24 cellular contexts compared by ENCODE assay signal in the genomic region with DNA sequence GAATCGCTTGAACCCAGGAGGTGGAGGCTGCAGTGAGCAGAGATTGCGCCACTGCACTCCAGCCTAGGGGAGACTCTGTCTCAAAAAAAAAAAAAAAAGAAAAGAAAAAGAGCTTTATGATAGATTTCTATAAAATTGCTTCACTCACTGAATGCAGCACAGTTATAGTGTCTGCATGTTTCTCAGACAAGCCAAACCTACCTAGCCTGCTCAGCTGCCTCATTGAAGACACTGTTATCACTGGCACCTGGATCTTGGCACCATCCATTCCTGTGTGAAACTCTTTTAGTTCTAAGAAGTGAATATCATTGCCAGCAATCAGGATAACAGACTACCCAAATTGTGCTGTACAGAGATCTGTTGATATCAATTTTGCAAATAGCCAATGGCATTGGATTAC. TPM values are rescaled to one million over a fixed set of nuclear protein-coding genes. Genes with fewer than 3 reads are reported as not detected.
A peak's percentile ranks its signal among the peaks of the same experiment; 100 is the strongest.
DNase-seq lines count a peak whose midpoint lies in the region; FAIRE-seq and TF ChIP-seq lines count a peak whose summit lies in the region.
"Had no signal": no experiment of that assay in that cellular context is flagged by ENCODE, and none has a peak within 500 bp of the region (broad histone marks: within the 10 kb centered on the region; RNA-seq: fewer than 3 reads in every experiment).

No MANE protein-coding gene starts in this region.

- H3K4me3 Mint-ChIP-seq in activated CD4-positive, alpha-beta T cell treated with anti-CD3 and anti-CD28 coated beads, Interleukin-2, amount 10 ng/mL, durations not matched to agents 24 days and 14 days: no peak overlapping the region
- H3K4me3 Mint-ChIP-seq in activated T-helper 1 cell treated with anti-CD3 and anti-CD28 coated beads, Interleukin-12 subunit alpha, Interleukin-12 subunit beta, Interleukin-2, Interleukin-4 antibody, amounts not matched to agents 30 ng/mL and 10 ng/mL and 1 ng/mL, durations not matched to agents 14 hours and 24 hours and 36 hours: no peak overlapping the region
- H3K4me3 Mint-ChIP-seq: CD8-positive, alpha-beta T cell had no signal

- H3K79me2 ChIP-seq in hepatocyte: no peaks in the 10 kb centered on the region

- no peaks in the 10 kb centered on the region for H3K9me3 ChIP-seq in hepatocyte (ENCODE audit: low read depth)
- H3K9me3 ChIP-seq in small intestine (ENCODE audit: control insufficient read depth, low read depth): no peaks in the 10 kb centered on the region

- no peak overlapping the region for H3K4me3 ChIP-seq in LNCaP clone FGC (ENCODE audit: low read depth, low read length)
- H3K4me3 ChIP-seq in hepatocyte: no peak overlapping the region
- no peak overlapping the region for H3K4me3 ChIP-seq in small intestine (ENCODE audit: low read depth in 1 of 2, low read length in 2 of 2)
- no peak overlapping the region for H3K4me3 ChIP-seq in H7 (ENCODE audit: insufficient read depth, low read depth, low read length)

- peaks cover 1% of the 10 kb centered on the region for H3K4me1 Mint-ChIP-seq in activated CD4-positive, alpha-beta T cell treated with anti-CD3 and anti-CD28 coated beads, Interleukin-2, amount 10 ng/mL, durations not matched to agents 24 days and 14 days
- H3K4me1 Mint-ChIP-seq in activated T-helper 1 cell treated with anti-CD3 and anti-CD28 coated beads, Interleukin-12 subunit alpha, Interleukin-12 subunit beta, Interleukin-2, Interleukin-4 antibody, amounts not matched to agents 30 ng/mL and 10 ng/mL and 1 ng/mL, durations not matched to agents 14 hours and 24 hours and 36 hours (ENCODE audit: low read depth): peaks cover 5% of the 10 kb centered on the region

- no peak for TF ChIP-seq CTCF in LNCaP clone FGC (IDR thresholded peaks at IDR 0.05; ENCODE audit: control insufficient read depth, extremely low read depth, insufficient read depth)
- TF ChIP-seq CTCF in hepatocyte (IDR thresholded peaks at IDR 0.05; ENCODE audit: poor library complexity): no peak
- TF ChIP-seq CTCF in GM13976 (IDR thresholded peaks at IDR 0.05; ENCODE audit: borderline replicate concordance, control extremely low read depth, extremely low read depth, insufficient read depth, missing control alignments): no peak

- in situ Hi-C loops in GM13976 (cut with MboI; ENCODE audit: low sequenced_read_pairs, unreplicated experiment): no loop called here

- WGBS in hepatocyte (ENCODE audit: low lambda C conversion rate, missing lambda C conversion rate): 90% methylated on average over 2 of the region's 2 CpGs
- WGBS in small intestine, 3 donors: 36 to 73% (median 41%) methylated on average over 2 of the region's 2 CpGs

- H3K9me3 Mint-ChIP-seq in activated CD4-positive, alpha-beta T cell treated with anti-CD3 and anti-CD28 coated beads, Interleukin-2, amount 10 ng/mL, durations not matched to agents 24 days and 14 days: no peaks in the 10 kb centered on the region
- H3K9me3 Mint-ChIP-seq in activated T-helper 1 cell treated with anti-CD3 and anti-CD28 coated beads, Interleukin-12 subunit alpha, Interleukin-12 subunit beta, Interleukin-2, Interleukin-4 antibody, amounts not matched to agents 30 ng/mL and 10 ng/mL and 1 ng/mL, durations not matched to agents 14 hours and 24 hours and 36 hours: no peaks in the 10 kb centered on the region
- H3K9me3 Mint-ChIP-seq: CD8-positive, alpha-beta T cell had no signal

- H3K27ac ChIP-seq in hepatocyte (peak overlapping the region; percentile 85), small intestine (ENCODE audit: low read depth in 1 of 2, low read length in 1 of 2) (peak overlapping the region; percentile 41 to 74)

- H3K27me3 Mint-ChIP-seq in activated CD4-positive, alpha-beta T cell treated with anti-CD3 and anti-CD28 coated beads, Interleukin-2, amount 10 ng/mL, durations not matched to agents 24 days and 14 days: no peaks in the 10 kb centered on the region
- H3K27me3 Mint-ChIP-seq in activated T-helper 1 cell treated with anti-CD3 and anti-CD28 coated beads, Interleukin-12 subunit alpha, Interleukin-12 subunit beta, Interleukin-2, Interleukin-4 antibody, amounts not matched to agents 30 ng/mL and 10 ng/mL and 1 ng/mL, durations not matched to agents 14 hours and 24 hours and 36 hours (ENCODE audit: insufficient read depth): no peaks in the 10 kb centered on the region

- H3K36me3 Mint-ChIP-seq in activated CD4-positive, alpha-beta T cell treated with anti-CD3 and anti-CD28 coated beads, Interleukin-2, amount 10 ng/mL, durations not matched to agents 24 days and 14 days (ENCODE audit: low read depth): peaks cover 39% of the 10 kb centered on the region
- H3K36me3 Mint-ChIP-seq in activated T-helper 1 cell treated with anti-CD3 and anti-CD28 coated beads, Interleukin-12 subunit alpha, Interleukin-12 subunit beta, Interleukin-2, Interleukin-4 antibody, amounts not matched to agents 30 ng/mL and 10 ng/mL and 1 ng/mL, durations not matched to agents 14 hours and 24 hours and 36 hours (ENCODE audit: low read depth): peaks cover 32% of the 10 kb centered on the region

- peak overlapping the region; percentile 17 for H3K4me2 ChIP-seq in hepatocyte

- H3K36me3 ChIP-seq in hepatocyte (replicated peaks; ENCODE audit: insufficient read depth, low read depth) (no peaks in the 10 kb centered on the region), small intestine (ENCODE audit: control insufficient read depth in 2 of 2, insufficient read depth in 2 of 2, low read length in 2 of 2) (peaks cover 3 to 10% of the 10 kb centered on the region in 2 donors), H7 (replicated peaks; ENCODE audit: control insufficient read depth, insufficient read depth, low read length) (no peaks in the 10 kb centered on the region; the same call in none of the 2 replicates)

- H3K27ac Mint-ChIP-seq in activated CD4-positive, alpha-beta T cell treated with anti-CD3 and anti-CD28 coated beads, Interleukin-2, amount 10 ng/mL, durations not matched to agents 24 days and 14 days: no peak overlapping the region
- H3K27ac Mint-ChIP-seq in activated T-helper 1 cell treated with anti-CD3 and anti-CD28 coated beads, Interleukin-12 subunit alpha, Interleukin-12 subunit beta, Interleukin-2, Interleukin-4 antibody, amounts not matched to agents 30 ng/mL and 10 ng/mL and 1 ng/mL, durations not matched to agents 14 hours and 24 hours and 36 hours: no peak overlapping the region
- H3K27ac Mint-ChIP-seq: CD8-positive, alpha-beta T cell had no signal

- H4K20me1 ChIP-seq in hepatocyte (ENCODE audit: insufficient read depth, poor library complexity, severe bottlenecking): no peaks in the 10 kb centered on the region

- H2AFZ ChIP-seq in hepatocyte: no peak overlapping the region

- H3K4me1 ChIP-seq in hepatocyte (ENCODE audit: insufficient read depth) (peaks cover 10% of the 10 kb centered on the region), small intestine (ENCODE audit: control insufficient read depth in 2 of 2, insufficient read depth in 1 of 2, low read depth in 1 of 2, low read length in 1 of 2) (peaks cover 0 to 5% of the 10 kb centered on the region in 2 donors)

- H3K9me2 ChIP-seq in hepatocyte (replicated peaks; ENCODE audit: insufficient read depth): no peaks in the 10 kb centered on the region

- no peak for FAIRE-seq in small intestine (lab: Jason Lieb, UNC)
- FAIRE-seq: GM18507 had no signal

- peak; percentile 33 for DNase-seq in activated CD4-positive, alpha-beta T cell treated with anti-CD3 and anti-CD28 coated beads, Interleukin-2, amount 10 ng/mL, durations not matched to agents 24 days and 14 days
- DNase-seq in activated CD4-positive, alpha-beta T cell treated with anti-CD3 and anti-CD28 coated beads, Interleukin-2, amount 50 U/mL, for 48 hours: no peak
- peak; percentile 55 for DNase-seq in LNCaP clone FGC (ENCODE audit: low read depth)
- DNase-seq in hepatocyte (ENCODE audit: low spot score): no peak
- DNase-seq in small intestine: peak; percentile 82
- DNase-seq in H7: no peak
- DNase-seq in GM13976 (ENCODE audit: low spot score): no peak
- no peak for DNase-seq in activated T-helper 1 cell treated with anti-CD3 and anti-CD28 coated beads, Interleukin-12 subunit alpha, Interleukin-12 subunit beta, Interleukin-2, Interleukin-4 antibody, amounts not matched to agents 30 ng/mL and 10 ng/mL and 1 ng/mL, durations not matched to agents 14 hours and 24 hours and 36 hours (ENCODE audit: low spot score)
- DNase-seq: 8988T; AML-193; Calu3; CD8-positive, alpha-beta T cell; DMS153; GOT3; KG1; NCI-H1092 treated with DMSO at 0.1 percent for 48 hours; NCI-H1436 treated with DMSO at 0.1 percent for 48 hours; NCI-H1930; NCI-H226; NCI-H510A treated with DMSO at 0.1 percent for 48 hours; NCI-H748 treated with DMSO at 0.1 percent for 48 hours; NK-92 treated with Interleukin-12 subunit alpha and Interleukin-12 subunit beta, amount 100 ng/mL, for 24 hours; SIG-M5 had no signal

- H3K27me3 ChIP-seq in hepatocyte (no peaks in the 10 kb centered on the region), small intestine (ENCODE audit: control insufficient read depth in 2 of 2, insufficient read depth in 2 of 2, low read length in 2 of 2) (no peaks in the 10 kb centered on the region), H7 (ENCODE audit: control insufficient read depth, insufficient read depth, low read length) (no peaks in the 10 kb centered on the region)

- intact Hi-C loops in activated CD4-positive, alpha-beta T cell treated with anti-CD3 and anti-CD28 coated beads, Interleukin-2, amount 10 ng/mL, durations not matched to agents 24 days and 14 days (cut with micrococcal nuclease): no loop called here
- intact Hi-C loops in activated T-helper 1 cell treated with anti-CD3 and anti-CD28 coated beads, Interleukin-12 subunit alpha, Interleukin-12 subunit beta, Interleukin-2, Interleukin-4 antibody, amounts not matched to agents 30 ng/mL and 10 ng/mL and 1 ng/mL, durations not matched to agents 14 hours and 24 hours and 36 hours (cut with micrococcal nuclease): no loop called here

RNA-seq across cellular contexts. Expression of a gene that starts 16.9 kb away (rescaled TPM):
- total RNA-seq in activated CD4-positive, alpha-beta T cell treated with anti-CD3 and anti-CD28 coated beads, Interleukin-2, amount 10 ng/mL, durations not matched to agents 24 days and 14 days: 39.0 and 39.8 TPM in 2 replicates
- total RNA-seq in hepatocyte: 7.6 and 13.5 TPM in 2 replicates
- polyA plus RNA-seq in hepatocyte (6.1 and 9.7 TPM in 2 replicates), small intestine (10 to 100 TPM; 42.0 to 62.8 (median 48.6) TPM)
- total RNA-seq in H7 (2014; rRNA removed; shearing (Covaris generic)): 17.4 and 18.1 TPM in 2 replicates
- 39.3 and 43.1 TPM in 2 replicates for total RNA-seq in activated T-helper 1 cell treated with anti-CD3 and anti-CD28 coated beads, Interleukin-12 subunit alpha, Interleukin-12 subunit beta, Interleukin-2, Interleukin-4 antibody, amounts not matched to agents 30 ng/mL and 10 ng/mL and 1 ng/mL, durations not matched to agents 14 hours and 24 hours and 36 hours

Comparison
In these comparisons a context has a peak if more than half of its experiments do, and no peak if none do; other contexts are left out.
1. DNase-seq: peak in activated CD4-positive, alpha-beta T cell treated with anti-CD3 and anti-CD28 coated beads, Interleukin-2, amount 10 ng/mL, durations not matched to agents 24 days and 14 days (single experiment), LNCaP clone FGC (single experiment) and small intestine (single experiment); none in activated CD4-positive, alpha-beta T cell treated with anti-CD3 and anti-CD28 coated beads, Interleukin-2, amount 50 U/mL, for 48 hours (0 of 2), hepatocyte (single experiment), H7 (single experiment), GM13976 (single experiment) and activated T-helper 1 cell treated with anti-CD3 and anti-CD28 coated beads, Interleukin-12 subunit alpha, Interleukin-12 subunit beta, Interleukin-2, Interleukin-4 antibody, amounts not matched to agents 30 ng/mL and 10 ng/mL and 1 ng/mL, durations not matched to agents 14 hours and 24 hours and 36 hours (single experiment).